In genomic region chr18:75036941-75037516, GRCh38 we compare ENCODE assay signal across 27 cellular contexts.
DNase-seq lines count a peak whose midpoint lies in the region; ATAC-seq and TF ChIP-seq lines count a peak whose summit lies in the region.
"Had no signal": no experiment of that assay in that cellular context is flagged by ENCODE, and none has a peak within 500 bp of the region (broad histone marks: within the 10 kb centered on the region; RNA-seq: fewer than 3 reads in every experiment).

No MANE protein-coding gene starts in this region.

- H3K9me3 Mint-ChIP-seq in activated CD8-positive, alpha-beta T cell treated with anti-CD3 and anti-CD28 coated beads for 36 hours: no peaks in the 10 kb centered on the region
- H3K9me3 Mint-ChIP-seq in activated CD8-positive, alpha-beta T cell treated with anti-CD3 and anti-CD28 coated beads, Interleukin-2, amount 10 ng/mL, durations not matched to agents 7 days and 5 days (ENCODE audit: insufficient read depth): no peaks in the 10 kb centered on the region
- H3K9me3 Mint-ChIP-seq: activated naive CD4-positive, alpha-beta T cell treated with anti-CD3 and anti-CD28 coated beads, Interleukin-2, amount 50 U/mL, for 24 hours; memory B cell; stimulated activated naive CD8-positive, alpha-beta T cell treated with anti-CD3 and anti-CD28 coated beads, Interleukin-15, Interleukin-2, amounts not matched to agents 100 ng/mL and 50 ng/mL, for 24 hours had no signal

- H3K36me3 ChIP-seq in PC-3 (ENCODE audit: low read depth, low read length): no peaks in the 10 kb centered on the region
- H3K36me3 ChIP-seq: BLaER1, upper lobe of left lung had no signal

- no peak overlapping the region for H3K27ac Mint-ChIP-seq in activated CD8-positive, alpha-beta T cell treated with anti-CD3 and anti-CD28 coated beads for 36 hours
- no peak overlapping the region for H3K27ac Mint-ChIP-seq in activated CD8-positive, alpha-beta T cell treated with anti-CD3 and anti-CD28 coated beads, Interleukin-2, amount 10 ng/mL, durations not matched to agents 7 days and 5 days
- H3K27ac Mint-ChIP-seq: activated naive CD4-positive, alpha-beta T cell treated with anti-CD3 and anti-CD28 coated beads, Interleukin-2, amount 50 U/mL, for 24 hours; memory B cell; stimulated activated naive CD8-positive, alpha-beta T cell treated with anti-CD3 and anti-CD28 coated beads, Interleukin-15, Interleukin-2, amounts not matched to agents 100 ng/mL and 50 ng/mL, for 24 hours had no signal

- H3K27me3 Mint-ChIP-seq in activated CD8-positive, alpha-beta T cell treated with anti-CD3 and anti-CD28 coated beads for 36 hours: no peaks in the 10 kb centered on the region
- no peaks in the 10 kb centered on the region for H3K27me3 Mint-ChIP-seq in activated CD8-positive, alpha-beta T cell treated with anti-CD3 and anti-CD28 coated beads, Interleukin-2, amount 10 ng/mL, durations not matched to agents 7 days and 5 days (ENCODE audit: low read depth)
- H3K27me3 Mint-ChIP-seq: activated naive CD4-positive, alpha-beta T cell treated with anti-CD3 and anti-CD28 coated beads, Interleukin-2, amount 50 U/mL, for 24 hours; memory B cell; stimulated activated naive CD8-positive, alpha-beta T cell treated with anti-CD3 and anti-CD28 coated beads, Interleukin-15, Interleukin-2, amounts not matched to agents 100 ng/mL and 50 ng/mL, for 24 hours had no signal

- H3K27ac ChIP-seq in PC-3 (ENCODE audit: low read length): peak overlapping the region; percentile 12; the same call in 1 of the 2 replicates
- H3K27ac ChIP-seq: BLaER1, upper lobe of left lung had no signal

- no peak overlapping the region for H3K4me3 Mint-ChIP-seq in activated CD8-positive, alpha-beta T cell treated with anti-CD3 and anti-CD28 coated beads for 36 hours
- H3K4me3 Mint-ChIP-seq in activated CD8-positive, alpha-beta T cell treated with anti-CD3 and anti-CD28 coated beads, Interleukin-2, amount 10 ng/mL, durations not matched to agents 7 days and 5 days: no peak overlapping the region
- H3K4me3 Mint-ChIP-seq: activated naive CD4-positive, alpha-beta T cell treated with anti-CD3 and anti-CD28 coated beads, Interleukin-2, amount 50 U/mL, for 24 hours; memory B cell; stimulated activated naive CD8-positive, alpha-beta T cell treated with anti-CD3 and anti-CD28 coated beads, Interleukin-15, Interleukin-2, amounts not matched to agents 100 ng/mL and 50 ng/mL, for 24 hours had no signal

- TF ChIP-seq CTCF in activated CD8-positive, alpha-beta T cell treated with anti-CD3 and anti-CD28 coated beads for 36 hours (IDR thresholded peaks at IDR 0.05): no peak
- TF ChIP-seq CTCF in PC-3 (conservative IDR thresholded peaks at IDR 0.05; ENCODE audit: low read depth, low read length): no peak

- H3F3A ChIP-seq in PC-3 (ENCODE audit: low read length, unreplicated experiment): no peaks in the 10 kb centered on the region

- H3K9me3 ChIP-seq in PC-3 (ENCODE audit: low read length): no peaks in the 10 kb centered on the region
- H3K9me3 ChIP-seq: BLaER1, upper lobe of left lung had no signal

- no peaks in the 10 kb centered on the region for H3K36me3 Mint-ChIP-seq in activated CD8-positive, alpha-beta T cell treated with anti-CD3 and anti-CD28 coated beads for 36 hours (ENCODE audit: low read depth)
- H3K36me3 Mint-ChIP-seq in activated CD8-positive, alpha-beta T cell treated with anti-CD3 and anti-CD28 coated beads, Interleukin-2, amount 10 ng/mL, durations not matched to agents 7 days and 5 days (ENCODE audit: low read depth): no peaks in the 10 kb centered on the region

- no TSS peak for BruUV-seq in PC-3 (replicated peaks; lab: Mats Ljungman, UMichigan)

- H3K4me1 Mint-ChIP-seq in activated CD8-positive, alpha-beta T cell treated with anti-CD3 and anti-CD28 coated beads for 36 hours (ENCODE audit: low read depth): peaks cover 3% of the 10 kb centered on the region
- no peaks in the 10 kb centered on the region for H3K4me1 Mint-ChIP-seq in activated CD8-positive, alpha-beta T cell treated with anti-CD3 and anti-CD28 coated beads, Interleukin-2, amount 10 ng/mL, durations not matched to agents 7 days and 5 days (ENCODE audit: low read depth)
- H3K4me1 Mint-ChIP-seq: activated naive CD4-positive, alpha-beta T cell treated with anti-CD3 and anti-CD28 coated beads, Interleukin-2, amount 50 U/mL, for 24 hours had no signal

- no peak overlapping the region for H3K9ac ChIP-seq in PC-3 (ENCODE audit: low read length)
- H3K9ac ChIP-seq: BLaER1 had no signal

- H3K4me2 ChIP-seq in PC-3 (ENCODE audit: low read length): peak overlapping the region; percentile 18; the same call in 1 of the 2 replicates
- H3K4me2 ChIP-seq: BLaER1, smooth muscle cell had no signal

- H2AFZ ChIP-seq in PC-3 (ENCODE audit: low read length): no peak overlapping the region

- no peak overlapping the region for H3K4me3 ChIP-seq in PC-3 (ENCODE audit: low read length)
- H3K4me3 ChIP-seq: BLaER1, smooth muscle cell had no signal

- POLR2A ChIA-PET in activated CD8-positive, alpha-beta T cell treated with anti-CD3 and anti-CD28 coated beads for 36 hours (lab: Charles Lee): no interaction called here
- POLR2A ChIA-PET in activated CD8-positive, alpha-beta T cell treated with anti-CD3 and anti-CD28 coated beads, Interleukin-2, amount 10 ng/mL, durations not matched to agents 7 days and 5 days (lab: Charles Lee): no interaction called here
- POLR2A ChIA-PET in PC-3 (lab: Charles Lee; ENCODE audit: unreplicated experiment): no interaction called here

- no peak for DNase-seq in activated CD8-positive, alpha-beta T cell treated with anti-CD3 and anti-CD28 coated beads for 36 hours
- DNase-seq in activated CD8-positive, alpha-beta T cell treated with anti-CD3 and anti-CD28 coated beads, Interleukin-2, amount 10 ng/mL, durations not matched to agents 7 days and 5 days: no peak
- DNase-seq in PC-3: peak; percentile 65
- peak; percentile 42 for DNase-seq in fibroblast of peridontal ligament (ENCODE audit: extremely low read depth)
- peak; percentile 47 for DNase-seq in superior temporal gyrus (ENCODE audit: extremely low spot score)
- no peak for DNase-seq in Kasumi-1 (lab: John Stamatoyannopoulos, UW)
- no peak for DNase-seq in NCI-H1092 treated with DMSO at 0.1 percent for 48 hours (lab: John Stamatoyannopoulos, UW)
- no peak for DNase-seq in NCI-H2227 treated with DMSO at 0.1 percent for 48 hours (lab: John Stamatoyannopoulos, UW)
- DNase-seq: 8988T; cerebellar nuclear complex; effector memory CD4-positive, alpha-beta T cell; GDM1; glutamatergic neuron; KBM-7; left cardiac atrium; NCI-H146; NCI-H2171 treated with DMSO at 0.1 percent for 48 hours; nucleus accumbens; stimulated activated CD4-positive, alpha-beta T cell treated with anti-CD3 and anti-CD28 coated beads, Interleukin-4, amount 100 ng/mL, for 1 hour; SW 1271; upper lobe of left lung had no signal

- no peaks in the 10 kb centered on the region for H3K9me2 ChIP-seq in PC-3 (replicated peaks; ENCODE audit: low read length)

- peak; percentile 20 for ATAC-seq in activated CD8-positive, alpha-beta T cell treated with anti-CD3 and anti-CD28 coated beads for 36 hours
- no peak for ATAC-seq in activated CD8-positive, alpha-beta T cell treated with anti-CD3 and anti-CD28 coated beads, Interleukin-2, amount 10 ng/mL, durations not matched to agents 7 days and 5 days
- ATAC-seq in PC-3: peak; percentile 69
- ATAC-seq: esophagus mucosa had no signal

- H4K20me1 ChIP-seq in PC-3 (ENCODE audit: low read length): no peaks in the 10 kb centered on the region
- H4K20me1 ChIP-seq: BLaER1 had no signal

- H3K79me2 ChIP-seq in PC-3 (ENCODE audit: low read length): no peaks in the 10 kb centered on the region

- intact Hi-C loops in activated CD8-positive, alpha-beta T cell treated with anti-CD3 and anti-CD28 coated beads for 36 hours (cut with micrococcal nuclease): no loop called here
- intact Hi-C loops in PC-3 (cut with micrococcal nuclease): no loop called here

- CTCF ChIA-PET in activated CD8-positive, alpha-beta T cell treated with anti-CD3 and anti-CD28 coated beads for 36 hours (lab: Charles Lee): interaction anchor here (1.0 to 1.1 kb wide), 2 partner anchors 10 to 13 kb away, joined by 3 read pairs; no protein-coding TSS in a partner anchor
- CTCF ChIA-PET in activated CD8-positive, alpha-beta T cell treated with anti-CD3 and anti-CD28 coated beads, Interleukin-2, amount 10 ng/mL, durations not matched to agents 7 days and 5 days (lab: Charles Lee): no interaction called here
- CTCF ChIA-PET in PC-3 (lab: Charles Lee): no interaction called here

- H3K4me1 ChIP-seq in PC-3 (ENCODE audit: insufficient read depth, low read length): peaks cover 13% of the 10 kb centered on the region

- H3K27me3 ChIP-seq in PC-3 (ENCODE audit: low read length): no peaks in the 10 kb centered on the region
- H3K27me3 ChIP-seq: BLaER1, upper lobe of left lung had no signal

Comparison
In these comparisons a context has a peak if more than half of its experiments do, and no peak if none do; other contexts are left out.
1. DNase-seq: peak in PC-3 (single experiment), fibroblast of peridontal ligament (single experiment) and superior temporal gyrus (single experiment); none in activated CD8-positive, alpha-beta T cell treated with anti-CD3 and anti-CD28 coated beads for 36 hours (single experiment), activated CD8-positive, alpha-beta T cell treated with anti-CD3 and anti-CD28 coated beads, Interleukin-2, amount 10 ng/mL, durations not matched to agents 7 days and 5 days (single experiment), Kasumi-1 (0 of 2), NCI-H1092 treated with DMSO at 0.1 percent for 48 hours (single experiment) and NCI-H2227 treated with DMSO at 0.1 percent for 48 hours (single experiment).